1 cellular context compared by ENCODE assay signal in genomic region chr10:19769826-19770225, GRCh38. TPM values are rescaled to one million over a fixed set of nuclear protein-coding genes. Genes with fewer than 3 reads are reported as not detected.
"Had no signal": no experiment of that assay in that cellular context is flagged by ENCODE, and none has a peak within 500 bp of the region (broad histone marks: within the 10 kb centered on the region; RNA-seq: fewer than 3 reads in every experiment).

No MANE protein-coding gene starts in this region.

RNA-seq across cellular contexts. Expression of gene PLXDC2, which starts 46.4 kb away (rescaled TPM):
- polyA plus RNA-seq: naive thymus-derived CD4-positive, alpha-beta T cell had no signal
